In the genomic region with DNA sequence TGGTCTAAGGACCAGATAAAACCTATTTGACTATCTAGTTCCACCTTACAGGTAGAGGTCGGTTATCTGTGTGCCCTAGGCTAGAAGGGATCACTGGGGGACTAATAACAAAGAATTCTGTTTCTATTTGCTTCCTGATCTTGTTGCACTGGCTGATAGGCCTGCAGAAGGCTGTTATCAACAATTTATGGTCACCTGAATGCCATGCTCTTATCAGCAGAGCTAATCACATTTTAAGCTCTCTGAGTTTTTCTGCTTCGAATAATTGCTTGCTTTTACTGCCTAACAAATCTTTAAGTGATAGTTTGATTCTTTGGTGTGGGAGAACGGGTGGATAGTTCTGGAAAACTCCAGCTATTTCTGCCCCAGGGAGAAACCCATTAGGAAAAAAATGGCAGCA, we compare ENCODE assay signal across 18 cellular contexts.
A peak's percentile ranks its signal among the peaks of the same experiment; 100 is the strongest.
DNase-seq lines count a peak whose midpoint lies in the region; ATAC-seq, FAIRE-seq and TF ChIP-seq lines count a peak whose summit lies in the region.
"Had no signal": no experiment of that assay in that cellular context is flagged by ENCODE, and none has a peak within 500 bp of the region (broad histone marks: within the 10 kb centered on the region; RNA-seq: fewer than 3 reads in every experiment).

No MANE protein-coding gene starts in this region.

- H3K4me1 ChIP-seq in Loucy (ENCODE audit: insufficient read depth, low read length, poor library complexity, severe bottlenecking) (peaks cover 6% of the 10 kb centered on the region), mesendoderm (ENCODE audit: control insufficient read depth, low read depth, low read length) (no peaks in the 10 kb centered on the region), small intestine (ENCODE audit: control insufficient read depth in 2 of 2, insufficient read depth in 1 of 2, low read depth in 1 of 2, low read length in 1 of 2) (peaks cover 0 to 3% of the 10 kb centered on the region in 2 donors), HepG2 (ENCODE audit: insufficient read depth, low read length) (no peaks in the 10 kb centered on the region), sigmoid colon (peaks cover 0 to 35% (median 20%) of the 10 kb centered on the region in 4 donors)
- H3K4me1 ChIP-seq: BLaER1 treated with 17β-estradiol and CSF1 and Interleukin-3, amounts not matched to agents 10 nM and 100 nM; HAP-1 had no signal

- in situ Hi-C loops in HepG2 (cut with HindIII; ENCODE audit: extremely low pct_ligation_motif_present, low pct_unique_long_range_greater_than_20kb): no loop called here

- H3K4me3 ChIP-seq in Loucy (ENCODE audit: low read length, poor library complexity, severe bottlenecking) (no peak overlapping the region), mesendoderm (ENCODE audit: low read length) (no peak overlapping the region), small intestine (ENCODE audit: low read depth in 1 of 2, low read length in 2 of 2) (no peak overlapping the region), HepG2 (replicated peaks in 1 of 3; ENCODE audit: insufficient read depth in 1 of 3, low read depth in 2 of 3, low read length in 3 of 3) (no peak overlapping the region), sigmoid colon (no peak overlapping the region)
- H3K4me3 ChIP-seq: BLaER1 treated with 17β-estradiol and CSF1 and Interleukin-3, amounts not matched to agents 10 nM and 100 nM; GM23248; HAP-1 had no signal

- no peak overlapping the region for H2BK120ac ChIP-seq in mesendoderm (ENCODE audit: low read depth, low read length)

- H3K4me2 ChIP-seq in Loucy (ENCODE audit: low read depth, low read length, poor library complexity, severe bottlenecking): no peak overlapping the region
- H3K4me2 ChIP-seq in mesendoderm (ENCODE audit: low read length): no peak overlapping the region
- no peak overlapping the region for H3K4me2 ChIP-seq in HepG2 (ENCODE audit: low read depth, low read length)
- H3K4me2 ChIP-seq: BLaER1 treated with 17β-estradiol and CSF1 and Interleukin-3, amounts not matched to agents 10 nM and 100 nM had no signal

- WGBS in mesendoderm (ENCODE audit: extremely low coverage, insufficient coverage, low lambda C conversion rate): no CpG with 5 or more reads among the region's 3 CpGs
- 4 to 35% (median 15%) methylated on average over 3 of the region's 3 CpGs for WGBS in small intestine, 3 donors
- 0% methylated on average over 3 of the region's 3 CpGs for WGBS in HepG2 (ENCODE audit: low lambda C conversion rate)
- 30 to 51% methylated on average over 3 of the region's 3 CpGs for WGBS in sigmoid colon, 2 donors

- H3K27me3 ChIP-seq in Loucy (ENCODE audit: insufficient read depth, low read length, poor library complexity, severe bottlenecking) (no peaks in the 10 kb centered on the region), mesendoderm (ENCODE audit: insufficient read depth, low read length, poor library complexity) (no peaks in the 10 kb centered on the region), small intestine (ENCODE audit: control insufficient read depth in 2 of 2, insufficient read depth in 2 of 2, low read length in 2 of 2) (peaks cover 0 to 2% of the 10 kb centered on the region in 2 donors), HepG2 (ENCODE audit: control insufficient read depth in 1 of 2, insufficient read depth in 2 of 2, low read length in 2 of 2) (no peaks in the 10 kb centered on the region; a peak in 1 of 5 replicates), sigmoid colon (no peaks in the 10 kb centered on the region)
- H3K27me3 ChIP-seq: BLaER1 treated with 17β-estradiol and CSF1 and Interleukin-3, amounts not matched to agents 10 nM and 100 nM had no signal

- H2BK15ac ChIP-seq in mesendoderm (replicated peaks; ENCODE audit: low read depth): no peak overlapping the region

- no peak for TF ChIP-seq RAD21 in HepG2 (CRISPR knock-in tag; IDR thresholded peaks at IDR 0.05)

- no peak overlapping the region for H2BK5ac ChIP-seq in mesendoderm (ENCODE audit: low read length)

- H3K36me3 ChIP-seq in Loucy (ENCODE audit: insufficient read depth, low read length) (no peaks in the 10 kb centered on the region), mesendoderm (ENCODE audit: control insufficient read depth, insufficient read depth, low read length) (no peaks in the 10 kb centered on the region), small intestine (ENCODE audit: control insufficient read depth in 2 of 2, insufficient read depth in 2 of 2, low read length in 2 of 2) (peaks cover 0 to 1% of the 10 kb centered on the region in 2 donors), HepG2 (replicated peaks in 1 of 2; ENCODE audit: control insufficient read depth in 1 of 2, insufficient read depth in 2 of 2, low read length in 2 of 2) (no peaks in the 10 kb centered on the region), sigmoid colon (no peaks in the 10 kb centered on the region)
- H3K36me3 ChIP-seq: BLaER1 treated with 17β-estradiol and CSF1 and Interleukin-3, amounts not matched to agents 10 nM and 100 nM; HAP-1 had no signal

- no peaks in the 10 kb centered on the region for H3K79me2 ChIP-seq in Loucy (ENCODE audit: insufficient read depth, low read length)
- no peaks in the 10 kb centered on the region for H3K79me2 ChIP-seq in mesendoderm (ENCODE audit: control insufficient read depth, insufficient read depth, low read length)
- no peaks in the 10 kb centered on the region for H3K79me2 ChIP-seq in HepG2 (ENCODE audit: insufficient read depth, low read length)

- no peak overlapping the region for H4K8ac ChIP-seq in mesendoderm (ENCODE audit: low read depth, low read length)

- H3K23ac ChIP-seq in mesendoderm (ENCODE audit: low read length): no peak overlapping the region

- BruUV-seq in HepG2 (replicated peaks; lab: Mats Ljungman, UMichigan): no TSS peak

- CTCF ChIA-PET in HepG2 (lab: Yijun Ruan, JAX; ENCODE audit: low intra/inter-chr PET ratio, low total read pairs): no interaction called here

- no peak for TF ChIP-seq EP300 in HepG2 (IDR thresholded peaks at IDR 0.05; ENCODE audit: low read depth in 2 of 2, low read length in 2 of 2)
- no peak for TF ChIP-seq EP300 in HepG2 (CRISPR knock-in tag; IDR thresholded peaks at IDR 0.05; ENCODE audit: borderline replicate concordance)
- TF ChIP-seq EP300 in sigmoid colon (IDR thresholded peaks at IDR 0.05): no peak

- peak; percentile 67 for DNase-seq in mesendoderm
- peak; percentile 27 for DNase-seq in small intestine
- DNase-seq in HepG2 (ENCODE audit: low spot score): no peak
- DNase-seq in sigmoid colon: no peak
- DNase-seq: CD8-positive, alpha-beta T cell; DMS 273 treated with DMSO at 0.1 percent for 48 hours; DMS53; DND-41; EL; GM23248 had no signal

- no peak for FAIRE-seq in small intestine (lab: Jason Lieb, UNC)
- FAIRE-seq in HepG2 (lab: Jason Lieb, UNC): no peak
- FAIRE-seq: G401.6, GM12891, HTR-8/SVneo had no signal

- H3K9me2 ChIP-seq in Loucy (replicated peaks; ENCODE audit: low read depth, low read length): no peaks in the 10 kb centered on the region

- no peaks in the 10 kb centered on the region for H3K79me1 ChIP-seq in mesendoderm (ENCODE audit: low read length)

- no peak overlapping the region for H3K18ac ChIP-seq in mesendoderm (ENCODE audit: low read length)

- no peak overlapping the region for H4K5ac ChIP-seq in mesendoderm (ENCODE audit: low read length)

- no peak overlapping the region for H3K4ac ChIP-seq in mesendoderm (ENCODE audit: low read depth, low read length)

- H2AK5ac ChIP-seq in mesendoderm (ENCODE audit: low read length): no peak overlapping the region

- POLR2A ChIA-PET in HepG2 (lab: Yijun Ruan, JAX): no interaction called here

- TF ChIP-seq POLR2A in HepG2 (IDR thresholded peaks at IDR 0.05; ENCODE audit: insufficient read depth in 1 of 2, low read depth in 2 of 2, low read length in 2 of 2) (no peak), sigmoid colon (IDR thresholded peaks at IDR 0.05) (no peak)

- H3K9ac ChIP-seq in Loucy (ENCODE audit: low read depth, low read length, poor library complexity, severe bottlenecking) (no peak overlapping the region), mesendoderm (ENCODE audit: low read length) (no peak overlapping the region), HepG2 (ENCODE audit: insufficient read depth, low read depth, low read length) (no peak overlapping the region)
- H3K9ac ChIP-seq: BLaER1 treated with 17β-estradiol and CSF1 and Interleukin-3, amounts not matched to agents 10 nM and 100 nM; GM23248 had no signal

- H3K9me3 ChIP-seq in Loucy (ENCODE audit: insufficient read depth, low read depth, low read length) (no peaks in the 10 kb centered on the region), small intestine (ENCODE audit: control insufficient read depth, low read depth) (no peaks in the 10 kb centered on the region), HepG2 (ENCODE audit: low read length) (no peaks in the 10 kb centered on the region), sigmoid colon (no peaks in the 10 kb centered on the region)
- H3K9me3 ChIP-seq: HAP-1 had no signal

- no peaks in the 10 kb centered on the region for H3F3A ChIP-seq in Loucy (ENCODE audit: low read depth)

- no peaks in the 10 kb centered on the region for H4K20me1 ChIP-seq in Loucy (ENCODE audit: insufficient read depth, low read length, poor library complexity, severe bottlenecking)
- no peaks in the 10 kb centered on the region for H4K20me1 ChIP-seq in HepG2 (ENCODE audit: insufficient read depth, low read length)
- H4K20me1 ChIP-seq: BLaER1 treated with 17β-estradiol and CSF1 and Interleukin-3, amounts not matched to agents 10 nM and 100 nM had no signal

- peak overlapping the region; percentile 43; the same call in 1 of the 2 replicates for H2AFZ ChIP-seq in Loucy (ENCODE audit: low read length)
- no peak overlapping the region for H2AFZ ChIP-seq in HepG2 (ENCODE audit: low read length)
- H2AFZ ChIP-seq: GM23248 had no signal

- no peak for TF ChIP-seq CTCF in Loucy (conservative IDR thresholded peaks at IDR 0.05; ENCODE audit: low read length)
- no peak for TF ChIP-seq CTCF in VCaP (conservative IDR thresholded peaks at IDR 0.05)
- no peak for TF ChIP-seq CTCF in HepG2 (CRISPR knock-in tag; IDR thresholded peaks at IDR 0.05)
- no peak for TF ChIP-seq CTCF in sigmoid colon (IDR thresholded peaks at IDR 0.05)

- H3K27ac ChIP-seq in VCaP (peak overlapping the region; percentile 28; the same call in 1 of the 2 replicates), mesendoderm (ENCODE audit: low read depth, low read length) (no peak overlapping the region), small intestine (ENCODE audit: low read depth in 1 of 2, low read length in 1 of 2) (no peak overlapping the region), HepG2 (ENCODE audit: extremely low read length, insufficient read depth, low read length) (no peak overlapping the region), sigmoid colon (no peak overlapping the region)
- H3K27ac ChIP-seq: BLaER1 treated with 17β-estradiol and CSF1 and Interleukin-3, amounts not matched to agents 10 nM and 100 nM; GM23248 had no signal

- H3K56ac ChIP-seq in mesendoderm (ENCODE audit: low read length): no peak overlapping the region

- intact Hi-C loops in HepG2 (cut with micrococcal nuclease; ENCODE audit: unreplicated experiment): no loop called here
- intact Hi-C loops in sigmoid colon (cut with DNase I): loop anchor here (5.0 to 10.0 kb wide), 2 partner anchors 39 to 143 kb away; no protein-coding TSS in a partner anchor

- no peak for ATAC-seq in GM18517 (IDR thresholded peaks at IDR 0.05; ENCODE audit: unreplicated experiment)
- ATAC-seq in HepG2: no peak
- ATAC-seq: CD8-positive, alpha-beta T cell had no signal

TF ChIP-seq in HepG2, 621 proteins besides CTCF, POLR2A, EP300 and RAD21 (continues in another document):
- TF ChIP-seq ZNF75D (CRISPR knock-in tag; IDR thresholded peaks at IDR 0.05; ENCODE audit: borderline replicate concordance): no peak

Comparison
In these comparisons a context has a peak if more than half of its experiments do, and no peak if none do; other contexts are left out.
1. DNase-seq: peak in mesendoderm (single experiment) and small intestine (single experiment); none in HepG2 (single experiment) and sigmoid colon (single experiment).